15 cellular contexts compared by ENCODE assay signal in genomic region chr17:40338058-40338457, GRCh38. TPM values are rescaled to one million over a fixed set of nuclear protein-coding genes. Genes with fewer than 3 reads are reported as not detected.
DNase-seq lines count a peak whose midpoint lies in the region; ATAC-seq and TF ChIP-seq lines count a peak whose summit lies in the region.
"Had no signal": no experiment of that assay in that cellular context is flagged by ENCODE, and none has a peak within 500 bp of the region (broad histone marks: within the 10 kb centered on the region; RNA-seq: fewer than 3 reads in every experiment).

No MANE protein-coding gene starts in this region.

- H3K27me3 ChIP-seq in esophagus (ENCODE audit: control insufficient read depth in 1 of 2, insufficient read depth in 2 of 2, low read length in 2 of 2) (no peaks in the 10 kb centered on the region), testis (no peaks in the 10 kb centered on the region)
- H3K27me3 ChIP-seq: foreskin keratinocyte had no signal

- peak overlapping the region; percentile 85 for H3K27ac Mint-ChIP-seq in activated T-cell treated with anti-CD3 and anti-CD28 coated beads, Interleukin-2, amount 50 U/mL, for 24 hours
- H3K27ac Mint-ChIP-seq in T-helper 17 cell, result peak overlapping the region; percentile 94

- no peak for TF ChIP-seq CTCF in testis (IDR thresholded peaks at IDR 0.05)

- H3K4me1 ChIP-seq in esophagus (ENCODE audit: control insufficient read depth in 2 of 2, insufficient read depth in 2 of 2, low read length in 1 of 2) (peaks cover 7 to 19% of the 10 kb centered on the region in 2 donors), testis (peaks cover 81% of the 10 kb centered on the region)

- H3K9me3 Mint-ChIP-seq in activated T-cell treated with anti-CD3 and anti-CD28 coated beads, Interleukin-2, amount 50 U/mL, for 24 hours, result no peaks in the 10 kb centered on the region

- WGBS in esophagus, 2 donors, result 69 to 85% methylated on average over 5 of the region's 5 CpGs
- 48 to 76% methylated on average over 5 of the region's 5 CpGs for WGBS in testis, 2 donors

- ATAC-seq in T-helper 17 cell (no peak), HG03354 (IDR thresholded peaks at IDR 0.05; ENCODE audit: poor library complexity, severe bottlenecking, unreplicated experiment) (no peak)
- ATAC-seq: foreskin keratinocyte, left ventricle myocardium superior had no signal

- H3K4me3 ChIP-seq in esophagus (ENCODE audit: low read depth in 1 of 2, low read length in 2 of 2) (no peak overlapping the region), testis (no peak overlapping the region)

- intact Hi-C loops in testis (cut with DNase I; ENCODE audit: low total_unique reads), result no loop called here

- H3K36me3 ChIP-seq in esophagus (ENCODE audit: control insufficient read depth in 2 of 2, insufficient read depth in 2 of 2, low read length in 1 of 2), result peaks cover 2% of the 10 kb centered on the region in 2 donors
- H3K36me3 ChIP-seq in testis (ENCODE audit: low read depth, missing control alignments), result no peaks in the 10 kb centered on the region

- H3K9me3 ChIP-seq in T-helper 17 cell (ENCODE audit: control insufficient read depth, low read length, poor library complexity, severe bottlenecking) (no peaks in the 10 kb centered on the region), esophagus (ENCODE audit: control insufficient read depth in 2 of 2, insufficient read depth in 1 of 2, low read depth in 1 of 2, low read length in 1 of 2) (no peaks in the 10 kb centered on the region), testis (no peaks in the 10 kb centered on the region)

- no peak overlapping the region for H3K4me3 Mint-ChIP-seq in activated T-cell treated with anti-CD3 and anti-CD28 coated beads, Interleukin-2, amount 50 U/mL, for 24 hours
- peak overlapping the region; percentile 1 for H3K4me3 Mint-ChIP-seq in T-helper 17 cell

- no peak for DNase-seq in activated T-cell treated with anti-CD3 and anti-CD28 coated beads, Interleukin-2, amount 50 U/mL, for 24 hours
- DNase-seq in activated T-cell treated with anti-CD3 and anti-CD28 coated beads, Interleukin-2, amount 50 U/mL, for 1 hour, result no peak
- DNase-seq in T-helper 17 cell (no peak), testis (no peak), occipital lobe (lab: John Stamatoyannopoulos, UW) (no peak), nucleus accumbens (lab: John Stamatoyannopoulos, UW) (no peak)
- DNase-seq: foreskin keratinocyte; left ventricle myocardium superior; NCI-H1930; NK-92 treated with Interleukin-12 subunit alpha and Interleukin-12 subunit beta, amount 100 ng/mL, for 24 hours; stimulated activated CD4-positive, alpha-beta T cell treated with anti-CD3 and anti-CD28 coated beads, Interleukin-4, amount 100 ng/mL, for 1 hour; substantia nigra had no signal

- H3K4me1 Mint-ChIP-seq in activated T-cell treated with anti-CD3 and anti-CD28 coated beads, Interleukin-2, amount 50 U/mL, for 24 hours (ENCODE audit: low read depth), result peaks cover 64% of the 10 kb centered on the region
- peaks cover 55% of the 10 kb centered on the region for H3K4me1 Mint-ChIP-seq in T-helper 17 cell

- H3K27ac ChIP-seq in esophagus (ENCODE audit: low read depth in 2 of 2, low read length in 1 of 2), result peak overlapping the region; percentile 16 to 44
- peak overlapping the region; percentile 59 to 97 for H3K27ac ChIP-seq in testis
- H3K27ac ChIP-seq: foreskin keratinocyte had no signal

- no peak for TF ChIP-seq POLR2A in testis (IDR thresholded peaks at IDR 0.05)

- peaks cover 55% of the 10 kb centered on the region for H3K36me3 Mint-ChIP-seq in activated T-cell treated with anti-CD3 and anti-CD28 coated beads, Interleukin-2, amount 50 U/mL, for 24 hours (ENCODE audit: low read depth)
- H3K36me3 Mint-ChIP-seq in T-helper 17 cell (ENCODE audit: low read depth), result peaks cover 5% of the 10 kb centered on the region

- no peaks in the 10 kb centered on the region for H3K27me3 Mint-ChIP-seq in activated T-cell treated with anti-CD3 and anti-CD28 coated beads, Interleukin-2, amount 50 U/mL, for 24 hours
- no peaks in the 10 kb centered on the region for H3K27me3 Mint-ChIP-seq in T-helper 17 cell

RNA-seq across cellular contexts. Expression of gene GJD3, which starts 26.5 kb away (rescaled TPM):
- total RNA-seq in T-helper 17 cell (not detected), testis (1 to 10 TPM; 2.1 to 2.6 TPM), occipital lobe (0.31 TPM)
- polyA plus RNA-seq in esophagus (1 to 10 TPM in 1 of 2 donors, under 1 TPM in 1; 0.68 to 1.0 TPM), testis (ENCODE audit: insufficient read depth, low read depth, low replicate concordance) (not detected)
- total RNA-seq: foreskin keratinocyte, HT1080 had no signal
- polyA plus RNA-seq: foreskin keratinocyte had no signal

RNA-seq across cellular contexts. Expression of gene RARA, which starts 29.1 kb away (rescaled TPM):
- 100 to 1,000 TPM in 1 of 2 donors, 10 to 100 TPM in 1; 97.0 to 106 TPM for total RNA-seq in T-helper 17 cell
- polyA plus RNA-seq in esophagus, result 1 to 10 TPM; 5.2 to 6.6 TPM
- 10 to 100 TPM; 65.5 to 66.0 TPM for total RNA-seq in testis
- 49.8 TPM for polyA plus RNA-seq in testis (ENCODE audit: insufficient read depth, low read depth, low replicate concordance)
- 7.2 TPM for total RNA-seq in occipital lobe

RNA-seq across cellular contexts. Expression of gene CDC6, which starts 50.4 kb away (rescaled TPM):
- 1 to 10 TPM; 1.2 to 2.7 TPM for total RNA-seq in T-helper 17 cell
- polyA plus RNA-seq in esophagus, result 1 to 10 TPM; 5.1 to 7.5 TPM
- 10 to 100 TPM; 12.4 to 22.8 TPM for total RNA-seq in testis
- polyA plus RNA-seq in testis (ENCODE audit: insufficient read depth, low read depth, low replicate concordance), result 14.7 TPM
- 1.6 TPM for total RNA-seq in occipital lobe
